ENCODE assay signal across 8 cellular contexts in the genomic region with DNA sequence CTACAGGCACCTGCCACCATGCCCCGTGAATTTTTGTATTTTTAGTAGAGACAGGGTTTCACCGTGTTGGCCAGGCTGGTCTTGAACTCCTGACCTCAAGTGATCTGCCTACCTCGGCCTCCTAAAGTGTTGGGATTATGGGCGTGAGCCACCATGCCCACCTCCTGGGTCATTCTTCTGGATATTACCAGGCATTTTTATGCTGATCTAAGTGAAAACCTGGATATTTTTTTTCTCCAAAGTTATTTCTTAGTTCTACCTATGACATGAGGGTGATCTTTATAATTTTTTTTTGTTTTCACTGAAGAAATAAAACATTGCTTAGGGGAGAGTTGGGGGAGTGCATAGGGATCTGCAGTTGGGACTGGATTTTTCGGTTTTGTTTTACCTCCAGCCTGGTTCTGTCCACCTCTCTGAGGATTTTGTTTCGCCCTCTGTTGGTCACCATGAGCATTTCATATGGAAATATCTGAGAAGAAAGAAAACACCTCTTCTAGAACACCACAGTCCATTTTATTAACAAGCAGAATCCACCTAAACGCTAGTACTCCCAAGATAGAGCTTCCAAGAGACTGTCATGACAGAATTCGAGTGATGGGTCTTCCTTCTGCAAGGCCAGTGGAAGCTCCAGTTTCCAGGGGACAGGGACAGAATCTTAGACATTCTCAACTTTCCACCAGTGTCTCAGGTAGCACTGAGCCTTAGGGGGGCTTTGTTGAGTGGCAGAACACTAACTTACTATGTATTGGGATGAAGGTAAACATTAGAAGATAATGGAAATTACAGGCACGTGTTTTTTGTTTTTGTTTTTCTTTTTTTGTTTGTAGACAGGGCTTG. TPM values are rescaled to one million over a fixed set of nuclear protein-coding genes. Genes with fewer than 3 reads are reported as not detected.
A peak's percentile ranks its signal among the peaks of the same experiment; 100 is the strongest.
DNase-seq lines count a peak whose midpoint lies in the region; ATAC-seq and TF ChIP-seq lines count a peak whose summit lies in the region.

No MANE protein-coding gene starts in this region.

- no peaks in the 10 kb centered on the region for H3K9me2 ChIP-seq in DOHH2 (replicated peaks; ENCODE audit: control insufficient read depth, low read length)

- peak; percentile 45 for TF ChIP-seq CTCF in DOHH2 (IDR thresholded peaks at IDR 0.05; ENCODE audit: low read depth, low read length, poor library complexity, severe bottlenecking)
- peak; percentile 46 for TF ChIP-seq CTCF in IMR-90 (conservative IDR thresholded peaks at IDR 0.05; ENCODE audit: low read depth, low read length)
- peak; percentile 49 to 61 for TF ChIP-seq CTCF in mammary epithelial cell (conservative IDR thresholded peaks at IDR 0.05 in 1 of 2, IDR thresholded peaks at IDR 0.05 in 1 of 2; ENCODE audit: extremely low read depth in 1 of 2, insufficient read depth in 1 of 2, low read depth in 1 of 2, low read length in 2 of 2)
- TF ChIP-seq CTCF in nephron progenitor cell (IDR thresholded peaks at IDR 0.05): peak; percentile 61

- H3K4me3 Mint-ChIP-seq in nephron progenitor cell: no peak overlapping the region

- H3K18ac ChIP-seq in IMR-90 (ENCODE audit: low read depth, low read length): no peak overlapping the region

- peaks cover 3% of the 10 kb centered on the region for H3K27me3 Mint-ChIP-seq in nephron progenitor cell (ENCODE audit: low read depth, poor library complexity)

- H3K9me3 ChIP-seq in DOHH2 (ENCODE audit: control insufficient read depth, insufficient read depth, low read length) (no peaks in the 10 kb centered on the region), IMR-90 (ENCODE audit: control insufficient read depth, insufficient read depth, low read length) (no peaks in the 10 kb centered on the region), mammary epithelial cell (replicated peaks; ENCODE audit: insufficient read depth, low read length) (no peaks in the 10 kb centered on the region)

- H3K36me3 ChIP-seq in DOHH2 (ENCODE audit: control insufficient read depth, low read length): peaks cover 78% of the 10 kb centered on the region
- H3K36me3 ChIP-seq in IMR-90 (ENCODE audit: control insufficient read depth, insufficient read depth, low read length): no peaks in the 10 kb centered on the region
- H3K36me3 ChIP-seq in mammary epithelial cell (ENCODE audit: insufficient read depth, low read length): peaks cover 16% of the 10 kb centered on the region

- no peak overlapping the region for H4K5ac ChIP-seq in IMR-90 (ENCODE audit: low read depth, low read length)

- peak; percentile 19 for DNase-seq in IMR-90
- DNase-seq in mammary epithelial cell: peak; percentile 26
- no peak for DNase-seq in nephron progenitor cell
- no peak for DNase-seq in D341Med (ENCODE audit: low spot score)
- DNase-seq in middle frontal gyrus (ENCODE audit: extremely low spot score, low spot score): no peak
- no peak for DNase-seq in occipital lobe (lab: John Stamatoyannopoulos, UW)

- no peak overlapping the region for H3K23ac ChIP-seq in IMR-90 (ENCODE audit: low read depth, low read length)

- H3K9ac ChIP-seq in IMR-90 (ENCODE audit: low read depth, low read length) (no peak overlapping the region), mammary epithelial cell (ENCODE audit: insufficient read depth, low read length) (no peak overlapping the region)

- H3K4me2 ChIP-seq in DOHH2 (ENCODE audit: low read length): no peak overlapping the region
- no peak overlapping the region for H3K4me2 ChIP-seq in IMR-90 (ENCODE audit: low read depth, low read length)
- H3K4me2 ChIP-seq in mammary epithelial cell (ENCODE audit: insufficient read depth, low read depth, low read length): no peak overlapping the region

- H3K4ac ChIP-seq in IMR-90 (ENCODE audit: low read depth, low read length): no peak overlapping the region

- POLR2A ChIA-PET in IMR-90 (lab: Charles Lee; ENCODE audit: unreplicated experiment): no interaction called here

- intact Hi-C loops in IMR-90 (cut with micrococcal nuclease): loop anchor here (1.0 kb wide), 1 partner anchor 133 kb away; no protein-coding TSS in a partner anchor
- intact Hi-C loops in mammary epithelial cell (cut with micrococcal nuclease): loop anchor here (1.0 to 10.0 kb wide), 3 partner anchors 33 to 263 kb away; a partner anchor contains a TSS

- H3K14ac ChIP-seq in IMR-90 (replicated peaks; ENCODE audit: low read depth, low read length): no peak overlapping the region

- H3K9me3 Mint-ChIP-seq in nephron progenitor cell: no peaks in the 10 kb centered on the region

- H3K27ac ChIP-seq in DOHH2 (ENCODE audit: low read depth, low read length) (no peak overlapping the region), IMR-90 (ENCODE audit: insufficient read depth, low read length) (no peak overlapping the region), mammary epithelial cell (ENCODE audit: insufficient read depth, low read depth, low read length) (no peak overlapping the region)

- H3K79me2 ChIP-seq in DOHH2 (ENCODE audit: control insufficient read depth, low read length): no peaks in the 10 kb centered on the region
- H3K79me2 ChIP-seq in mammary epithelial cell (ENCODE audit: insufficient read depth, low read length): no peaks in the 10 kb centered on the region

- no peaks in the 10 kb centered on the region for H3F3A ChIP-seq in DOHH2 (ENCODE audit: control insufficient read depth, insufficient read depth)

- BruUV-seq in IMR-90 (replicated peaks; lab: Mats Ljungman, UMichigan): no TSS peak
- no TSS peak for BruUV-seq in mammary epithelial cell (replicated peaks; lab: Mats Ljungman, UMichigan)

- H2AK9ac ChIP-seq in IMR-90 (replicated peaks; ENCODE audit: low read depth, low read length, poor library complexity): no peak overlapping the region

- H2BK120ac ChIP-seq in IMR-90 (ENCODE audit: low read depth, low read length): no peak overlapping the region

- peaks cover 5% of the 10 kb centered on the region for H3K4me1 Mint-ChIP-seq in nephron progenitor cell

- TF ChIP-seq POLR2A in IMR-90 (IDR thresholded peaks at IDR 0.05; ENCODE audit: low read depth, low read length): no peak

- H2AFZ ChIP-seq in IMR-90 (replicated peaks; ENCODE audit: low read length, poor library complexity) (no peak overlapping the region), mammary epithelial cell (ENCODE audit: low read depth, low read length) (no peak overlapping the region)

- no peak overlapping the region for H2BK15ac ChIP-seq in IMR-90 (ENCODE audit: low read depth, low read length)

- TF ChIP-seq RAD21 in IMR-90 (IDR thresholded peaks at IDR 0.05; ENCODE audit: low read length): peak; percentile 38; the same call in 1 of the 2 replicates

- dilution Hi-C loops in IMR-90 (cut with HindIII; ENCODE audit: low sequenced_read_pairs, unreplicated experiment) (no loop called here), mammary epithelial cell (cut with HindIII; ENCODE audit: low sequenced_read_pairs) (no loop called here)

- CTCF ChIA-PET in IMR-90 (lab: Yijun Ruan, JAX) (interaction anchor here (1.0 to 1.3 kb wide), 5 partner anchors 9 to 134 kb away, joined by 3 to 6 read pairs (median 4); no protein-coding TSS in a partner anchor), mammary epithelial cell (lab: Charles Lee; ENCODE audit: low non-redundant PET) (no interaction called here)

- H3K27ac Mint-ChIP-seq in nephron progenitor cell: peak overlapping the region; percentile 43

- no peak overlapping the region for H3K56ac ChIP-seq in IMR-90 (ENCODE audit: extremely low read depth, insufficient read depth, low read length)

- H3K36me3 Mint-ChIP-seq in nephron progenitor cell (ENCODE audit: low read depth): peaks cover 65% of the 10 kb centered on the region

- H3K4me3 ChIP-seq in DOHH2 (ENCODE audit: low read length) (no peak overlapping the region), IMR-90 (ENCODE audit: insufficient read depth, low read depth, low read length) (no peak overlapping the region), mammary epithelial cell (replicated peaks in 1 of 3; ENCODE audit: insufficient read depth in 1 of 3, low read depth in 2 of 3, low read length in 3 of 3) (no peak overlapping the region)

- H4K91ac ChIP-seq in IMR-90 (ENCODE audit: insufficient read depth, low read depth, low read length): no peak overlapping the region

- ATAC-seq in IMR-90 (ENCODE audit: low read depth) (peak; percentile 72), HG03039 (IDR thresholded peaks at IDR 0.05; ENCODE audit: unreplicated experiment) (no peak)

- H3K27me3 ChIP-seq in DOHH2 (ENCODE audit: control insufficient read depth, low read length) (no peaks in the 10 kb centered on the region), IMR-90 (ENCODE audit: control insufficient read depth, insufficient read depth, low read length) (no peaks in the 10 kb centered on the region), mammary epithelial cell (ENCODE audit: insufficient read depth, low read length) (no peaks in the 10 kb centered on the region)

- H4K20me1 ChIP-seq in DOHH2 (ENCODE audit: control insufficient read depth, insufficient read depth, low read depth, low read length) (no peaks in the 10 kb centered on the region), IMR-90 (ENCODE audit: insufficient read depth, low read length) (no peaks in the 10 kb centered on the region), mammary epithelial cell (ENCODE audit: insufficient read depth, low read length) (no peaks in the 10 kb centered on the region)

- H3K79me1 ChIP-seq in IMR-90 (ENCODE audit: low read depth in 1 of 2, low read length in 2 of 2): no peaks in the 10 kb centered on the region

- in situ Hi-C loops in IMR-90 (cut with MboI; ENCODE audit: low sequenced_read_pairs): no loop called here
- in situ Hi-C loops in mammary epithelial cell (cut with MboI; ENCODE audit: low sequenced_read_pairs in 2 of 2): loop anchor here in 1 of 2 donors (10.0 kb wide), 1 partner anchor 133 kb away; no protein-coding TSS in a partner anchor

- H2AK5ac ChIP-seq in IMR-90 (ENCODE audit: low read depth, low read length): no peak overlapping the region

- no CpG with 5 or more reads among the region's 9 CpGs for WGBS in IMR-90 (ENCODE audit: extremely low coverage in 2 of 2, insufficient read length in 1 of 2), 2 experiments
- WGBS in mammary epithelial cell (ENCODE audit: low coverage, missing lambda C conversion rate): 61% methylated on average over 9 of the region's 9 CpGs

- no peak overlapping the region for H4K8ac ChIP-seq in IMR-90 (ENCODE audit: low read depth in 2 of 2, low read length in 2 of 2)

- no peak overlapping the region for H2BK20ac ChIP-seq in IMR-90 (ENCODE audit: low read depth, low read length)

- peaks cover 2% of the 10 kb centered on the region; the same call in 1 of the 2 replicates for H3K9me1 ChIP-seq in IMR-90 (ENCODE audit: insufficient read depth, low read length)

- no peak overlapping the region for H2BK5ac ChIP-seq in IMR-90 (ENCODE audit: low read depth, low read length, poor library complexity, severe bottlenecking)

- no peaks in the 10 kb centered on the region for H3K4me1 ChIP-seq in DOHH2 (ENCODE audit: control insufficient read depth, low read length)
- peaks cover 4% of the 10 kb centered on the region; the same call in 1 of the 2 replicates for H3K4me1 ChIP-seq in IMR-90 (ENCODE audit: control insufficient read depth, insufficient read depth, low read length)
- no peaks in the 10 kb centered on the region for H3K4me1 ChIP-seq in mammary epithelial cell (ENCODE audit: insufficient read depth, low read length)

RNA-seq across cellular contexts. Expression of a gene that starts 33.4 kb away (rescaled TPM):
- total RNA-seq in IMR-90 (2012; rRNA removed) (under 0.01 TPM in 1 of 2 replicates, not detected in the other), mammary epithelial cell (10 to 100 TPM; 25.8 to 63.9 TPM), occipital lobe (8.1 TPM)
- polyA plus RNA-seq in IMR-90 (2012; rRNA removed) (0.10 and 0.22 TPM in 2 replicates), mammary epithelial cell (40.4 TPM)
- polyA plus RNA-seq in IMR-90 (2012; cell fraction: cytosol; rRNA removed): 0.13 and 0.27 TPM in 2 replicates
- 0.31 and 0.35 TPM in 2 replicates for polyA plus RNA-seq in IMR-90 (2012; cell fraction: nucleus; rRNA removed; ENCODE audit: low replicate concordance)
- polyA minus RNA-seq in mammary epithelial cell: 42.5 TPM

Comparison
In these comparisons a context has a peak if more than half of its experiments do, and no peak if none do; other contexts are left out.
1. DNase-seq: peak in IMR-90 (single experiment) and mammary epithelial cell (single experiment); none in nephron progenitor cell (single experiment), D341Med (single experiment), middle frontal gyrus (single experiment) and occipital lobe (single experiment).
2. Peak in every context shown above with its lines, with median percentiles within 50 percentile points of each other: CTCF ChIP-seq.